In genomic region chr15:47496343-47497185, GRCh38 we compare ENCODE assay signal across 29 cellular contexts.
DNase-seq lines count a peak whose midpoint lies in the region; ATAC-seq, FAIRE-seq and TF ChIP-seq lines count a peak whose summit lies in the region.
"Had no signal": no experiment of that assay in that cellular context is flagged by ENCODE, and none has a peak within 500 bp of the region (broad histone marks: within the 10 kb centered on the region; RNA-seq: fewer than 3 reads in every experiment).

No MANE protein-coding gene starts in this region.

- no peaks in the 10 kb centered on the region for H3K79me2 ChIP-seq in mammary epithelial cell (ENCODE audit: insufficient read depth, low read length)

- H3K36me3 ChIP-seq in mammary epithelial cell (ENCODE audit: insufficient read depth, low read length) (no peaks in the 10 kb centered on the region), small intestine (ENCODE audit: control insufficient read depth in 2 of 2, insufficient read depth in 2 of 2, low read length in 2 of 2) (no peaks in the 10 kb centered on the region)
- H3K36me3 ChIP-seq: heart left ventricle, neutrophil, SJCRH30, thoracic aorta had no signal

- no peak overlapping the region for H3K9ac ChIP-seq in mammary epithelial cell (ENCODE audit: insufficient read depth, low read length)

- H3K9me3 ChIP-seq in mammary epithelial cell (replicated peaks; ENCODE audit: insufficient read depth, low read length) (no peaks in the 10 kb centered on the region), small intestine (ENCODE audit: control insufficient read depth, low read depth) (no peaks in the 10 kb centered on the region)
- H3K9me3 ChIP-seq: heart left ventricle, neutrophil, SJCRH30, thoracic aorta had no signal

- no peak for ATAC-seq in HG03097 (IDR thresholded peaks at IDR 0.05; ENCODE audit: low FRiP score, unreplicated experiment)
- ATAC-seq: activated CD4-positive, CD25-positive, alpha-beta regulatory T cell treated with anti-CD3 and anti-CD28 coated beads, Interleukin-2, amount 50 U/mL, for 24 hours; activated T-helper 17 cell treated with anti-CD3 and anti-CD28 coated beads, Interleukin-2, amount 50 U/mL, for 72 hours; GM12878; heart left ventricle; T-cell had no signal

- POLR2A ChIA-PET in MCF 10A (lab: Yijun Ruan, JAX) = interaction anchor here (0.5 kb wide), 1 partner anchor 122 kb away, joined by 3 read pairs; no protein-coding TSS in a partner anchor

- H3K27me3 ChIP-seq in mammary epithelial cell (ENCODE audit: insufficient read depth, low read length) (peaks cover 2% of the 10 kb centered on the region), small intestine (ENCODE audit: control insufficient read depth in 2 of 2, insufficient read depth in 2 of 2, low read length in 2 of 2) (no peaks in the 10 kb centered on the region)
- H3K27me3 ChIP-seq: neutrophil, SJCRH30 had no signal

- peak; percentile 4 to 25 for TF ChIP-seq CTCF in mammary epithelial cell (conservative IDR thresholded peaks at IDR 0.05 in 1 of 2, IDR thresholded peaks at IDR 0.05 in 1 of 2; ENCODE audit: extremely low read depth in 1 of 2, insufficient read depth in 1 of 2, low read depth in 1 of 2, low read length in 2 of 2)
- TF ChIP-seq CTCF in MCF 10A (IDR thresholded peaks at IDR 0.05; ENCODE audit: unreplicated experiment) = no peak
- TF ChIP-seq CTCF in cardiac fibroblast (IDR thresholded peaks at IDR 0.05; ENCODE audit: low read depth, low read length) = peak; percentile 30
- TF ChIP-seq CTCF in fibroblast of villous mesenchyme (IDR thresholded peaks at IDR 0.05; ENCODE audit: insufficient read depth, low read depth, low read length) = peak; percentile 20

- H3K9me3 Mint-ChIP-seq in MCF 10A (ENCODE audit: unreplicated experiment) = no peaks in the 10 kb centered on the region
- H3K9me3 Mint-ChIP-seq: activated CD4-positive, alpha-beta memory T cell treated with anti-CD3 and anti-CD28 coated beads for 36 hours; activated naive CD4-positive, alpha-beta T cell treated with anti-CD3 and anti-CD28 coated beads, Interleukin-2, amount 50 U/mL, for 24 hours; activated T-helper 17 cell treated with anti-CD3 and anti-CD28 coated beads, Interleukin-2, amount 50 U/mL, for 72 hours; CD4-positive, alpha-beta T cell; memory B cell; T-cell had no signal

- H3K4me1 ChIP-seq in mammary epithelial cell (ENCODE audit: insufficient read depth, low read length) (no peaks in the 10 kb centered on the region), small intestine (ENCODE audit: control insufficient read depth in 2 of 2, insufficient read depth in 1 of 2, low read depth in 1 of 2, low read length in 1 of 2) (no peaks in the 10 kb centered on the region)
- H3K4me1 ChIP-seq: heart left ventricle, SJCRH30 had no signal

- 86% methylated on average over 5 of the region's 5 CpGs for WGBS in mammary epithelial cell (ENCODE audit: low coverage, missing lambda C conversion rate)
- 17 to 65% (median 41%) methylated on average over 5 of the region's 5 CpGs for WGBS in small intestine, 3 donors

- no peaks in the 10 kb centered on the region for H3K4me1 Mint-ChIP-seq in MCF 10A (ENCODE audit: insufficient read depth, unreplicated experiment)
- H3K4me1 Mint-ChIP-seq: activated naive CD4-positive, alpha-beta T cell treated with anti-CD3 and anti-CD28 coated beads, Interleukin-2, amount 50 U/mL, for 24 hours; activated T-helper 17 cell treated with anti-CD3 and anti-CD28 coated beads, Interleukin-2, amount 50 U/mL, for 72 hours; memory B cell; T-cell had no signal

- intact Hi-C loops in mammary epithelial cell (cut with micrococcal nuclease) (no loop called here), MCF 10A (cut with micrococcal nuclease) (no loop called here)

- no peak for FAIRE-seq in small intestine (lab: Jason Lieb, UNC)
- FAIRE-seq: D721Med, GM12878, RCC 7860 had no signal

- H3K36me3 Mint-ChIP-seq in MCF 10A (ENCODE audit: insufficient read depth, unreplicated experiment) = no peaks in the 10 kb centered on the region
- H3K36me3 Mint-ChIP-seq: activated CD4-positive, alpha-beta memory T cell treated with anti-CD3 and anti-CD28 coated beads for 36 hours; activated naive CD4-positive, alpha-beta T cell treated with anti-CD3 and anti-CD28 coated beads, Interleukin-2, amount 50 U/mL, for 24 hours; memory B cell; T-cell had no signal

- no peaks in the 10 kb centered on the region for H3K27me3 Mint-ChIP-seq in MCF 10A (ENCODE audit: insufficient read depth, unreplicated experiment)
- H3K27me3 Mint-ChIP-seq: activated CD4-positive, alpha-beta memory T cell treated with anti-CD3 and anti-CD28 coated beads for 36 hours; activated naive CD4-positive, alpha-beta T cell treated with anti-CD3 and anti-CD28 coated beads, Interleukin-2, amount 50 U/mL, for 24 hours; activated T-helper 17 cell treated with anti-CD3 and anti-CD28 coated beads, Interleukin-2, amount 50 U/mL, for 72 hours; CD4-positive, alpha-beta T cell; memory B cell; T-cell had no signal

- no peak overlapping the region for H3K4me3 Mint-ChIP-seq in MCF 10A (ENCODE audit: unreplicated experiment)
- H3K4me3 Mint-ChIP-seq: activated CD4-positive, alpha-beta memory T cell treated with anti-CD3 and anti-CD28 coated beads for 36 hours; activated naive CD4-positive, alpha-beta T cell treated with anti-CD3 and anti-CD28 coated beads, Interleukin-2, amount 50 U/mL, for 24 hours; activated T-helper 17 cell treated with anti-CD3 and anti-CD28 coated beads, Interleukin-2, amount 50 U/mL, for 72 hours; CD4-positive, alpha-beta T cell; memory B cell; T-cell had no signal

- H3K4me2 ChIP-seq in mammary epithelial cell (ENCODE audit: insufficient read depth, low read depth, low read length) = no peak overlapping the region

- dilution Hi-C loops in mammary epithelial cell (cut with HindIII; ENCODE audit: low sequenced_read_pairs) = no loop called here

- BruUV-seq in mammary epithelial cell (replicated peaks; lab: Mats Ljungman, UMichigan) (no TSS peak), MCF 10A (replicated peaks; lab: Mats Ljungman, UMichigan) (no TSS peak)

- no peak for DNase-seq in mammary epithelial cell
- DNase-seq in MCF 10A (ENCODE audit: unreplicated experiment) = no peak
- DNase-seq in cardiac fibroblast (ENCODE audit: low read depth in 2 of 2) = no peak
- DNase-seq in fibroblast of villous mesenchyme (ENCODE audit: low read depth) = no peak
- peak; percentile 74 for DNase-seq in small intestine
- DNase-seq in SIG-M5 (lab: John Stamatoyannopoulos, UW) = no peak
- no peak for DNase-seq in NCI-H146 treated with DMSO at 0.1 percent for 48 hours (lab: John Stamatoyannopoulos, UW; ENCODE audit: unreplicated experiment)
- DNase-seq: activated CD4-positive, alpha-beta memory T cell treated with anti-CD3 and anti-CD28 coated beads for 36 hours; activated CD8-positive, alpha-beta memory T cell treated with anti-CD3 and anti-CD28 coated beads, Interleukin-2, amount 50 U/mL, for 48 hours; amygdala; CD4-positive, alpha-beta T cell; heart left ventricle; NCI-H1092; NCI-H1930; NCI-H526; SJCRH30; stimulated activated naive CD4-positive, alpha-beta T cell treated with Interleukin-2 at 50 U/mL for 16 hours; T-cell had no signal

- in situ Hi-C loops in mammary epithelial cell (cut with MboI; ENCODE audit: low sequenced_read_pairs in 2 of 2) = no loop called here

- no peak overlapping the region for H2AFZ ChIP-seq in mammary epithelial cell (ENCODE audit: low read depth, low read length)

- no peaks in the 10 kb centered on the region for H4K20me1 ChIP-seq in mammary epithelial cell (ENCODE audit: insufficient read depth, low read length)

- H3K4me3 ChIP-seq in mammary epithelial cell (replicated peaks in 1 of 3; ENCODE audit: insufficient read depth in 1 of 3, low read depth in 2 of 3, low read length in 3 of 3) (no peak overlapping the region), cardiac fibroblast (replicated peaks in 1 of 2; ENCODE audit: low read depth in 2 of 2, low read length in 2 of 2) (no peak overlapping the region), fibroblast of villous mesenchyme (ENCODE audit: low read depth, low read length) (no peak overlapping the region), small intestine (ENCODE audit: low read depth in 1 of 2, low read length in 2 of 2) (no peak overlapping the region)
- H3K4me3 ChIP-seq: GM12878, heart left ventricle, SJCRH30, thoracic aorta had no signal

- H3K27ac Mint-ChIP-seq in MCF 10A (ENCODE audit: low read depth, unreplicated experiment) = no peak overlapping the region
- H3K27ac Mint-ChIP-seq: activated CD4-positive, alpha-beta memory T cell treated with anti-CD3 and anti-CD28 coated beads for 36 hours; activated naive CD4-positive, alpha-beta T cell treated with anti-CD3 and anti-CD28 coated beads, Interleukin-2, amount 50 U/mL, for 24 hours; activated T-helper 17 cell treated with anti-CD3 and anti-CD28 coated beads, Interleukin-2, amount 50 U/mL, for 72 hours; CD4-positive, alpha-beta T cell; memory B cell; T-cell had no signal

- H3K27ac ChIP-seq in mammary epithelial cell (ENCODE audit: insufficient read depth, low read depth, low read length) (no peak overlapping the region), small intestine (ENCODE audit: low read depth in 1 of 2, low read length in 1 of 2) (no peak overlapping the region)
- H3K27ac ChIP-seq: 22Rv1, heart left ventricle, neutrophil, SJCRH30, thoracic aorta had no signal

- CTCF ChIA-PET in mammary epithelial cell (lab: Charles Lee; ENCODE audit: low non-redundant PET) = no interaction called here
- CTCF ChIA-PET in MCF 10A (lab: Yijun Ruan, JAX) = interaction anchor here (0.7 kb wide), 1 partner anchor 220 kb away, joined by 3 read pairs; no protein-coding TSS in a partner anchor
